9 cellular contexts compared by ENCODE assay signal in genomic region chr10:14080795-14081194, GRCh38.
"Had no signal": no experiment of that assay in that cellular context is flagged by ENCODE, and none has a peak within 500 bp of the region (broad histone marks: within the 10 kb centered on the region; RNA-seq: fewer than 3 reads in every experiment).

No MANE protein-coding gene starts in this region.

- H3K4me3 ChIP-seq: GM23248, GM23338, HAP-1 had no signal

- H3K27ac ChIP-seq: GM23248 had no signal

- H3K4me1 ChIP-seq: HAP-1 had no signal

- H3K36me3 ChIP-seq: HAP-1 had no signal

- H3K9ac ChIP-seq: GM23248 had no signal

- H3K9me3 ChIP-seq: HAP-1 had no signal

- H3K4me2 ChIP-seq: GM23338 had no signal

- H2AFZ ChIP-seq: GM23248, GM23338 had no signal

- ATAC-seq: GM23338, HCT116 had no signal

- DNase-seq: GM23248, GOT3, H7, H9, HCEC 1CT, HFFc6 had no signal
